ENCODE assay signal across 18 cellular contexts in genomic region chr7:18740579-18740988, GRCh38.
DNase-seq lines count a peak whose midpoint lies in the region; ATAC-seq and TF ChIP-seq lines count a peak whose summit lies in the region.
"Had no signal": no experiment of that assay in that cellular context is flagged by ENCODE, and none has a peak within 500 bp of the region (broad histone marks: within the 10 kb centered on the region; RNA-seq: fewer than 3 reads in every experiment).

No MANE protein-coding gene starts in this region.

- no peak for TF ChIP-seq POLR2A in body of pancreas (IDR thresholded peaks at IDR 0.05)

- no peaks in the 10 kb centered on the region for H3K36me3 ChIP-seq in body of pancreas (replicated peaks in 1 of 2; ENCODE audit: insufficient read depth in 1 of 2, low read depth in 2 of 2)
- H3K36me3 ChIP-seq: SJCRH30 had no signal

- no peak overlapping the region for H3K27ac ChIP-seq in body of pancreas
- H3K27ac ChIP-seq: BLaER1 treated with 17β-estradiol and CSF1 and Interleukin-3, amounts not matched to agents 10 nM and 100 nM; RWPE1; SJCRH30 had no signal

- H3K4me1 Mint-ChIP-seq in activated CD4-positive, alpha-beta T cell treated with anti-CD3 and anti-CD28 coated beads for 36 hours, result no peaks in the 10 kb centered on the region
- no peaks in the 10 kb centered on the region for H3K4me1 Mint-ChIP-seq in neural crest cell

- TF ChIP-seq CTCF in neural crest cell (conservative IDR thresholded peaks at IDR 0.05) (no peak), body of pancreas (IDR thresholded peaks at IDR 0.05) (no peak)

- H3K9me3 ChIP-seq in body of pancreas, result no peaks in the 10 kb centered on the region
- H3K9me3 ChIP-seq: SJCRH30 had no signal

- intact Hi-C loops in activated CD4-positive, alpha-beta T cell treated with anti-CD3 and anti-CD28 coated beads for 36 hours (cut with DNase I, micrococcal nuclease), result no loop called here
- intact Hi-C loops in body of pancreas (cut with DNase I), result no loop called here

- H3K4me3 Mint-ChIP-seq in activated CD4-positive, alpha-beta T cell treated with anti-CD3 and anti-CD28 coated beads for 36 hours, result no peak overlapping the region
- H3K4me3 Mint-ChIP-seq in neural crest cell, result no peak overlapping the region
- H3K4me3 Mint-ChIP-seq: IgD-negative memory B cell had no signal

- H3K4me1 ChIP-seq in body of pancreas, result no peaks in the 10 kb centered on the region
- H3K4me1 ChIP-seq: SJCRH30 had no signal

- no peaks in the 10 kb centered on the region for H3K27me3 ChIP-seq in body of pancreas
- H3K27me3 ChIP-seq: BLaER1 treated with 17β-estradiol and CSF1 and Interleukin-3, amounts not matched to agents 10 nM and 100 nM; SJCRH30 had no signal

- no peaks in the 10 kb centered on the region for H3K36me3 Mint-ChIP-seq in activated CD4-positive, alpha-beta T cell treated with anti-CD3 and anti-CD28 coated beads for 36 hours (ENCODE audit: low read depth)
- H3K36me3 Mint-ChIP-seq in neural crest cell (ENCODE audit: low read depth), result peaks cover 17% of the 10 kb centered on the region

- no peaks in the 10 kb centered on the region for H3K9me3 Mint-ChIP-seq in activated CD4-positive, alpha-beta T cell treated with anti-CD3 and anti-CD28 coated beads for 36 hours (ENCODE audit: low read depth)
- H3K9me3 Mint-ChIP-seq in neural crest cell, result peaks cover under 1% of the 10 kb centered on the region
- H3K9me3 Mint-ChIP-seq: IgD-negative memory B cell had no signal

- CTCF ChIA-PET in activated CD4-positive, alpha-beta T cell treated with anti-CD3 and anti-CD28 coated beads for 36 hours (lab: Charles Lee), result no interaction called here

- H3K27me3 Mint-ChIP-seq in activated CD4-positive, alpha-beta T cell treated with anti-CD3 and anti-CD28 coated beads for 36 hours, result no peaks in the 10 kb centered on the region
- H3K27me3 Mint-ChIP-seq in neural crest cell (ENCODE audit: low read depth), result no peaks in the 10 kb centered on the region
- H3K27me3 Mint-ChIP-seq: IgD-negative memory B cell had no signal

- no peak overlapping the region for H3K27ac Mint-ChIP-seq in activated CD4-positive, alpha-beta T cell treated with anti-CD3 and anti-CD28 coated beads for 36 hours
- H3K27ac Mint-ChIP-seq in neural crest cell (ENCODE audit: unreplicated experiment), result peak overlapping the region; percentile 27
- H3K27ac Mint-ChIP-seq: IgD-negative memory B cell had no signal

- H3K4me3 ChIP-seq in body of pancreas, result no peak overlapping the region
- H3K4me3 ChIP-seq: BLaER1 treated with 17β-estradiol and CSF1 and Interleukin-3, amounts not matched to agents 10 nM and 100 nM; SJCRH30 had no signal

- peak; percentile 76 for ATAC-seq in activated CD4-positive, alpha-beta T cell treated with anti-CD3 and anti-CD28 coated beads for 36 hours
- ATAC-seq in GM18909 (IDR thresholded peaks at IDR 0.05; ENCODE audit: poor library complexity, unreplicated experiment) (peak; percentile 63), HG03175 (IDR thresholded peaks at IDR 0.05; ENCODE audit: unreplicated experiment) (peak; percentile 81), body of pancreas (no peak)

- no peak for DNase-seq in activated CD4-positive, alpha-beta T cell treated with anti-CD3 and anti-CD28 coated beads for 36 hours
- DNase-seq in activated CD4-positive, alpha-beta T cell treated with anti-CD3 and anti-CD28 coated beads for 4 hours, result no peak
- DNase-seq in neural crest cell (ENCODE audit: low read depth, low spot score), result no peak
- DNase-seq in activated effector memory CD4-positive, alpha-beta T cell treated with Interleukin-2 at 50 U/mL for 16 hours, result no peak
- no peak for DNase-seq in RKO (ENCODE audit: low spot score)
- no peak for DNase-seq in body of pancreas
- DNase-seq: 8988T, MV-4-11, NCI-H1436 treated with DMSO at 0.1 percent for 48 hours, NCI-H2081 treated with DMSO at 0.1 percent for 48 hours, NCI-H2227 treated with DMSO at 0.1 percent for 48 hours, NCI-H526, SJCRH30 had no signal

- POLR2A ChIA-PET in activated CD4-positive, alpha-beta T cell treated with anti-CD3 and anti-CD28 coated beads for 36 hours (lab: Charles Lee), result no interaction called here
